Comparison of ENCODE assay signal across 22 cellular contexts in genomic region chr5:118397231-118397630, GRCh38.
"Had no signal": no experiment of that assay in that cellular context is flagged by ENCODE, and none has a peak within 500 bp of the region (broad histone marks: within the 10 kb centered on the region; RNA-seq: fewer than 3 reads in every experiment).

No MANE protein-coding gene starts in this region.

- H3K4me3 ChIP-seq: ascending aorta, breast epithelium, right atrium auricular region, tibial artery had no signal

- H3K36me3 ChIP-seq: ascending aorta, breast epithelium, right atrium auricular region, tibial artery had no signal

- DNase-seq: activated CD4-positive, alpha-beta T cell treated with anti-CD3 and anti-CD28 coated beads for 1 hour; activated CD4-positive, alpha-beta T cell treated with anti-CD3 and anti-CD28 coated beads, Interleukin-2, amount 50 U/mL, for 48 hours; activated CD8-positive, alpha-beta memory T cell treated with anti-CD3 and anti-CD28 coated beads, Interleukin-2, amount 10 ng/mL, durations not matched to agents 7 days and 5 days; activated naive CD4-positive, alpha-beta T cell treated with anti-CD3 and anti-CD28 coated beads, Interleukin-2, amount 10 ng/mL, durations not matched to agents 7 days and 5 days; activated T-cell treated with anti-CD3 and anti-CD28 coated beads, Interleukin-2, amount 50 U/mL, for 1 hour; cerebellar nuclear complex; effector memory CD4-positive, alpha-beta T cell; foreskin melanocyte; head of caudate nucleus; immature natural killer cell; occipital lobe; stimulated activated CD4-positive, alpha-beta T cell treated with anti-CD3 and anti-CD28 coated beads, Interleukin-2, amount 100 ng/mL, for 48 hours; stimulated activated naive B cell treated with anti-CD40 and anti-IgM and Interleukin-4, amounts not matched to agents 10 μg/mL and 1 μg/mL and 100 μg/mL, for 72 hours; tibial artery had no signal

- H3K27ac Mint-ChIP-seq: activated CD8-positive, alpha-beta memory T cell treated with anti-CD3 and anti-CD28 coated beads, Interleukin-2, amount 10 ng/mL, durations not matched to agents 7 days and 5 days; activated naive CD4-positive, alpha-beta T cell treated with anti-CD3 and anti-CD28 coated beads, Interleukin-2, amount 10 ng/mL, durations not matched to agents 7 days and 5 days; activated T-helper 2 cell treated with anti-CD3 and anti-CD28 coated beads, Interferon-gamma antibody, Interleukin-2, Interleukin-4, amounts not matched to agents 10 μg/mL and 5 μg/mL and 100 μg/mL, durations not matched to agents 14 hours and 24 hours and 36 hours; dendritic cell treated with granulocyte-macrophage colony-stimulating factor and Interleukin-4, amounts not matched to agents 40 ng/mL and 50 ng/mL, for 4 days; immature natural killer cell; nephron; progenitor cell of endocrine pancreas; stimulated activated naive B cell treated with anti-CD40 and anti-IgM and Interleukin-4, amounts not matched to agents 10 μg/mL and 1 μg/mL and 100 μg/mL, for 72 hours had no signal

- H3K4me1 ChIP-seq: ascending aorta, breast epithelium, right atrium auricular region, tibial artery had no signal

- H3K27ac ChIP-seq: ascending aorta, breast epithelium, right atrium auricular region, tibial artery, VCaP had no signal

- H3K4me3 Mint-ChIP-seq: activated CD8-positive, alpha-beta memory T cell treated with anti-CD3 and anti-CD28 coated beads, Interleukin-2, amount 10 ng/mL, durations not matched to agents 7 days and 5 days; activated naive CD4-positive, alpha-beta T cell treated with anti-CD3 and anti-CD28 coated beads, Interleukin-2, amount 10 ng/mL, durations not matched to agents 7 days and 5 days; dendritic cell treated with granulocyte-macrophage colony-stimulating factor and Interleukin-4, amounts not matched to agents 40 ng/mL and 50 ng/mL, for 4 days; immature natural killer cell; nephron; stimulated activated naive B cell treated with anti-CD40 and anti-IgM and Interleukin-4, amounts not matched to agents 10 μg/mL and 1 μg/mL and 100 μg/mL, for 72 hours had no signal

- H3K27me3 ChIP-seq: ascending aorta, breast epithelium, right atrium auricular region, tibial artery had no signal

- ATAC-seq: activated CD8-positive, alpha-beta memory T cell treated with anti-CD3 and anti-CD28 coated beads, Interleukin-2, amount 10 ng/mL, durations not matched to agents 7 days and 5 days; stimulated activated naive B cell treated with anti-CD40 and anti-IgM and Interleukin-4, amounts not matched to agents 10 μg/mL and 1 μg/mL and 100 μg/mL, for 72 hours had no signal

- H3K9me3 Mint-ChIP-seq: activated naive CD4-positive, alpha-beta T cell treated with anti-CD3 and anti-CD28 coated beads, Interleukin-2, amount 10 ng/mL, durations not matched to agents 7 days and 5 days had no signal

- H3K4me1 Mint-ChIP-seq: activated CD8-positive, alpha-beta memory T cell treated with anti-CD3 and anti-CD28 coated beads, Interleukin-2, amount 10 ng/mL, durations not matched to agents 7 days and 5 days; activated naive CD4-positive, alpha-beta T cell treated with anti-CD3 and anti-CD28 coated beads, Interleukin-2, amount 10 ng/mL, durations not matched to agents 7 days and 5 days; immature natural killer cell; nephron; stimulated activated naive B cell treated with anti-CD40 and anti-IgM and Interleukin-4, amounts not matched to agents 10 μg/mL and 1 μg/mL and 100 μg/mL, for 72 hours had no signal

- H3K27me3 Mint-ChIP-seq: activated CD8-positive, alpha-beta memory T cell treated with anti-CD3 and anti-CD28 coated beads, Interleukin-2, amount 10 ng/mL, durations not matched to agents 7 days and 5 days; activated naive CD4-positive, alpha-beta T cell treated with anti-CD3 and anti-CD28 coated beads, Interleukin-2, amount 10 ng/mL, durations not matched to agents 7 days and 5 days; dendritic cell treated with granulocyte-macrophage colony-stimulating factor and Interleukin-4, amounts not matched to agents 40 ng/mL and 50 ng/mL, for 4 days; progenitor cell of endocrine pancreas; stimulated activated naive B cell treated with anti-CD40 and anti-IgM and Interleukin-4, amounts not matched to agents 10 μg/mL and 1 μg/mL and 100 μg/mL, for 72 hours had no signal

- H3K36me3 Mint-ChIP-seq: activated CD8-positive, alpha-beta memory T cell treated with anti-CD3 and anti-CD28 coated beads, Interleukin-2, amount 10 ng/mL, durations not matched to agents 7 days and 5 days; activated naive CD4-positive, alpha-beta T cell treated with anti-CD3 and anti-CD28 coated beads, Interleukin-2, amount 10 ng/mL, durations not matched to agents 7 days and 5 days; immature natural killer cell; stimulated activated naive B cell treated with anti-CD40 and anti-IgM and Interleukin-4, amounts not matched to agents 10 μg/mL and 1 μg/mL and 100 μg/mL, for 72 hours had no signal

- H3K9me3 ChIP-seq: ascending aorta had no signal
